8 cellular contexts compared by ENCODE assay signal in genomic region chr4:55547461-55547770, GRCh38. TPM values are rescaled to one million over a fixed set of nuclear protein-coding genes. Genes with fewer than 3 reads are reported as not detected.
DNase-seq lines count a peak whose midpoint lies in the region; ATAC-seq and TF ChIP-seq lines count a peak whose summit lies in the region.

No MANE protein-coding gene starts in this region.

- WGBS in esophagus muscularis mucosa, result 0% methylated on average over 9 of the region's 10 CpGs

- TF ChIP-seq POLR2A in esophagus muscularis mucosa (IDR thresholded peaks at IDR 0.05; ENCODE audit: low read depth), result no peak

- H3K27ac ChIP-seq in RWPE2 (ENCODE audit: poor library complexity, severe bottlenecking) (peak overlapping the region; percentile 95), esophagus muscularis mucosa (replicated peaks in 1 of 4) (peak overlapping the region; percentile 98 to 100 (median 98)), neural cell (ENCODE audit: low read length) (peak overlapping the region; percentile 91)

- TF ChIP-seq EP300 in esophagus muscularis mucosa (IDR thresholded peaks at IDR 0.05), result no peak
- TF ChIP-seq EP300 in neural cell (conservative IDR thresholded peaks at IDR 0.05; ENCODE audit: poor library complexity, severe bottlenecking), result no peak

- H3K4me2 ChIP-seq in neural cell (ENCODE audit: low read length), result peak overlapping the region; percentile 96

- H3K27me3 ChIP-seq in RWPE2 (ENCODE audit: insufficient read depth, poor library complexity, severe bottlenecking) (no peaks in the 10 kb centered on the region), esophagus muscularis mucosa (no peaks in the 10 kb centered on the region), neural cell (ENCODE audit: insufficient read depth, low read depth, low read length) (no peaks in the 10 kb centered on the region)

- H3K36me3 ChIP-seq in RWPE2 (ENCODE audit: low read depth) (no peaks in the 10 kb centered on the region), esophagus muscularis mucosa (no peaks in the 10 kb centered on the region), neural cell (ENCODE audit: insufficient read depth, low read length) (no peaks in the 10 kb centered on the region)

- H3K9ac ChIP-seq in neural cell (ENCODE audit: low read length), result peak overlapping the region; percentile 88

- peak overlapping the region; percentile 91 for H2AFZ ChIP-seq in neural cell (ENCODE audit: low read depth, low read length)

- no peak for TF ChIP-seq CTCF in RWPE2 (IDR thresholded peaks at IDR 0.05; ENCODE audit: poor library complexity, severe bottlenecking)
- TF ChIP-seq CTCF in esophagus muscularis mucosa (IDR thresholded peaks at IDR 0.05), result no peak
- no peak for TF ChIP-seq CTCF in neural cell (IDR thresholded peaks at IDR 0.05; ENCODE audit: poor library complexity, severe bottlenecking)

- intact Hi-C loops in esophagus muscularis mucosa (cut with DNase I), result loop anchor here (5.0 kb wide), 4 partner anchors 105 to 305 kb away; partner anchors contain the start of genes EXOC1, SRD5A3 and TMEM165

- peaks cover 7% of the 10 kb centered on the region for H3F3A ChIP-seq in neural cell (ENCODE audit: insufficient read depth, low read length, poor library complexity, severe bottlenecking)

- no peaks in the 10 kb centered on the region for H3K9me2 ChIP-seq in neural cell (ENCODE audit: insufficient read depth, low read length)

- H3K4me1 ChIP-seq in RWPE2 (ENCODE audit: insufficient read depth, poor library complexity, severe bottlenecking) (peaks cover 39% of the 10 kb centered on the region), esophagus muscularis mucosa (peaks cover 8 to 34% (median 21%) of the 10 kb centered on the region in 4 donors)

- no peaks in the 10 kb centered on the region for H3K9me3 ChIP-seq in RWPE2 (ENCODE audit: severe bottlenecking)
- no peaks in the 10 kb centered on the region for H3K9me3 ChIP-seq in esophagus muscularis mucosa
- H3K9me3 ChIP-seq in neural cell (ENCODE audit: low read length), result no peaks in the 10 kb centered on the region

- H3K79me2 ChIP-seq in neural cell (replicated peaks; ENCODE audit: insufficient read depth, low read length), result peaks cover 26% of the 10 kb centered on the region

- DNase-seq in RWPE2 (ENCODE audit: low spot score) (no peak), esophagus muscularis mucosa (ENCODE audit: extremely low spot score) (no peak), epidermal melanocyte (ENCODE audit: insufficient read length, low spot score) (no peak), GM19238 (ENCODE audit: insufficient read length, low spot score) (no peak), SIG-M5 treated with dmso at 0.1 percent for 504 hours (lab: John Stamatoyannopoulos, UW; ENCODE audit: unreplicated experiment) (no peak)

- H4K20me1 ChIP-seq in neural cell (ENCODE audit: insufficient read depth), result no peaks in the 10 kb centered on the region

- peak; percentile 1 for ATAC-seq in GM21737 (IDR thresholded peaks at IDR 0.05; ENCODE audit: unreplicated experiment)
- no peak; the same call in 2 of the 3 replicates for ATAC-seq in RWPE2 (ENCODE audit: low read depth)
- ATAC-seq in GM21381 (IDR thresholded peaks at IDR 0.05; ENCODE audit: unreplicated experiment), result no peak

- H3K4me3 ChIP-seq in RWPE2 (ENCODE audit: severe bottlenecking) (peak overlapping the region; percentile 83), esophagus muscularis mucosa (peak overlapping the region; percentile 92 to 100 (median 96)), neural cell (ENCODE audit: low read length) (peak overlapping the region; percentile 98)

- TF ChIP-seq RAD21 in neural cell (conservative IDR thresholded peaks at IDR 0.05), result no peak

TF ChIP-seq in neural cell, 6 proteins besides CTCF, POLR2A, EP300 and RAD21:
- TF ChIP-seq MXI1 (conservative IDR thresholded peaks at IDR 0.05; ENCODE audit: poor library complexity, severe bottlenecking) (no peak), TAF1 (IDR thresholded peaks at IDR 0.05; ENCODE audit: low read depth) (no peak), SMC3 (conservative IDR thresholded peaks at IDR 0.05; ENCODE audit: poor library complexity) (no peak), POLR2AphosphoS5 (IDR thresholded peaks at IDR 0.05) (no peak), REST (IDR thresholded peaks at IDR 0.05; ENCODE audit: borderline replicate concordance) (no peak), EZH2 (IDR thresholded peaks at IDR 0.05; ENCODE audit: borderline replicate concordance, insufficient read depth, low read length, poor library complexity, severe bottlenecking) (no peak)
TF ChIP-seq in neural cell: peak in this region for 0.

RNA-seq across cellular contexts. Expression of gene CLOCK, which starts 0.7 kb away (rescaled TPM):
- 10 to 100 TPM; 24.5 to 42.6 (median 34.8) TPM for total RNA-seq in esophagus muscularis mucosa
- 8.7 and 13.0 TPM in 2 replicates for polyA plus RNA-seq in neural cell
- 36.3 and 47.1 TPM in 2 replicates for polyA minus RNA-seq in neural cell

RNA-seq across cellular contexts. Expression of gene PDCL2, which starts 44.6 kb away (rescaled TPM):
- total RNA-seq in esophagus muscularis mucosa, result not detected
- polyA plus RNA-seq in neural cell, result not detected in 2 replicates
- not detected in 2 replicates for polyA minus RNA-seq in neural cell
